In the genomic region with DNA sequence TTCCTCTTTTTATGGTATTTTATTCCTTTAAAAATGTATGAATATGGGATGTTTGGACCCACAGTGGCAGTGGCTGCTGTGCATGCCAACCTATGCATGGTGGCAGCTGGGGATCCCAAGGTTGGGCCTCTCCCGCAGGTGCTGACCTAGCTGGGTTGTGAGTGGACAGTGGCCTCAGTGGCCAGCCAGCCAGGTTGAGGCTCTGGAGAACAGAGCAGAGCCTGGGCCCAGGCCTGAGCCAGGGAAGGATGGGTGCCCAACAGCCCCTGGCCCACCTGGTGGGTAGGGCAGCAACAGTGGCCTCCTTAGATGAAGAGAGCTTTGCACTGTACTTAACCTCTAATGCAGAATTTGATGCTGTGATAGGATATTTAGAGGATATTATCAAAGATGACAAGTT, we compare ENCODE assay signal across 30 cellular contexts.
"Had no signal": no experiment of that assay in that cellular context is flagged by ENCODE, and none has a peak within 500 bp of the region (broad histone marks: within the 10 kb centered on the region; RNA-seq: fewer than 3 reads in every experiment).

No MANE protein-coding gene starts in this region.

- H3K4me3 ChIP-seq: MG63, SJCRH30, SK-N-MC had no signal

- H3K9me3 Mint-ChIP-seq: activated T-cell treated with anti-CD3 and anti-CD28 coated beads, Interleukin-2, amount 50 U/mL, for 24 hours; activated T-helper 2 cell treated with anti-CD3 and anti-CD28 coated beads, Interferon-gamma antibody, Interleukin-2, Interleukin-4, amounts not matched to agents 10 μg/mL and 5 μg/mL and 100 μg/mL, durations not matched to agents 14 hours and 24 hours and 36 hours; central memory CD8-positive, alpha-beta T cell; IgD-negative memory B cell had no signal

- H3K4me1 Mint-ChIP-seq: activated naive CD8-positive, alpha-beta T cell treated with anti-CD3 and anti-CD28 coated beads, Interleukin-2, amount 50 U/mL, for 24 hours; brain; central memory CD8-positive, alpha-beta T cell; IgD-negative memory B cell had no signal

- H3K27me3 Mint-ChIP-seq: activated CD8-positive, alpha-beta T cell treated with anti-CD3 and anti-CD28 coated beads for 36 hours; activated naive CD8-positive, alpha-beta T cell; activated naive CD8-positive, alpha-beta T cell treated with anti-CD3 and anti-CD28 coated beads, Interleukin-2, amount 50 U/mL, for 24 hours; activated T-cell treated with anti-CD3 and anti-CD28 coated beads, Interleukin-2, amount 50 U/mL, for 24 hours; central memory CD8-positive, alpha-beta T cell; IgD-negative memory B cell had no signal

- ATAC-seq: activated CD8-positive, alpha-beta T cell treated with anti-CD3 and anti-CD28 coated beads for 36 hours; activated naive CD8-positive, alpha-beta T cell treated with anti-CD3 and anti-CD28 coated beads, Interleukin-2, amount 50 U/mL, for 24 hours had no signal

- DNase-seq: activated CD4-positive, alpha-beta T cell treated with anti-CD3 and anti-CD28 coated beads for 1 hour; activated CD4-positive, alpha-beta T cell treated with anti-CD3 and anti-CD28 coated beads for 48 hours; activated CD4-positive, alpha-beta T cell treated with anti-CD3 and anti-CD28 coated beads, Interleukin-2, amount 50 U/mL, for 4 hours; activated CD4-positive, CD25-positive, alpha-beta regulatory T cell; activated CD8-positive, alpha-beta T cell treated with anti-CD3 and anti-CD28 coated beads for 36 hours; activated gamma-delta T cell; activated naive CD4-positive, alpha-beta T cell treated with anti-CD3 and anti-CD28 coated beads for 36 hours; activated naive CD8-positive, alpha-beta T cell treated with anti-CD3 and anti-CD28 coated beads, Interleukin-2, amount 50 U/mL, for 24 hours; activated T-cell treated with anti-CD3 and anti-CD28 coated beads, Interleukin-2, amount 50 U/mL, for 24 hours; Karpas-422; KBM-7; MG63; NCI-H1048; NCI-H1436 treated with DMSO at 0.1 percent for 48 hours; NCI-H1694 treated with DMSO at 0.1 percent for 48 hours; NCI-H2029; NCI-H510A; NCI-H526; NCI-H748 treated with DMSO at 0.1 percent for 48 hours; NK-92 treated with Interleukin-12 subunit alpha and Interleukin-12 subunit beta, amount 100 ng/mL, for 24 hours; SHP77; SJCRH30; T1000; WERI-Rb-1 had no signal

- H3K27ac ChIP-seq: SJCRH30, SK-N-MC, WERI-Rb-1 had no signal

- H3K27me3 ChIP-seq: MG63, SJCRH30 had no signal

- H3K9me3 ChIP-seq: MG63, SJCRH30 had no signal

- H3K4me3 Mint-ChIP-seq: activated CD8-positive, alpha-beta T cell treated with anti-CD3 and anti-CD28 coated beads for 36 hours; activated naive CD4-positive, alpha-beta T cell treated with anti-CD3 and anti-CD28 coated beads for 36 hours; activated naive CD8-positive, alpha-beta T cell; activated naive CD8-positive, alpha-beta T cell treated with anti-CD3 and anti-CD28 coated beads, Interleukin-2, amount 50 U/mL, for 24 hours; activated T-cell treated with anti-CD3 and anti-CD28 coated beads, Interleukin-2, amount 50 U/mL, for 24 hours; brain; central memory CD8-positive, alpha-beta T cell; IgD-negative memory B cell had no signal

- H3K36me3 ChIP-seq: MG63, SJCRH30, WERI-Rb-1 had no signal

- H3K27ac Mint-ChIP-seq: activated CD8-positive, alpha-beta T cell treated with anti-CD3 and anti-CD28 coated beads for 36 hours; activated naive CD4-positive, alpha-beta T cell treated with anti-CD3 and anti-CD28 coated beads for 36 hours; activated naive CD8-positive, alpha-beta T cell; activated naive CD8-positive, alpha-beta T cell treated with anti-CD3 and anti-CD28 coated beads, Interleukin-2, amount 50 U/mL, for 24 hours; activated T-cell treated with anti-CD3 and anti-CD28 coated beads, Interleukin-2, amount 50 U/mL, for 24 hours; activated T-helper 2 cell treated with anti-CD3 and anti-CD28 coated beads, Interferon-gamma antibody, Interleukin-2, Interleukin-4, amounts not matched to agents 10 μg/mL and 5 μg/mL and 100 μg/mL, durations not matched to agents 14 hours and 24 hours and 36 hours; brain; IgD-negative memory B cell had no signal

- H3K36me3 Mint-ChIP-seq: activated naive CD8-positive, alpha-beta T cell; brain; IgD-negative memory B cell had no signal
